Comparison of ENCODE assay signal across 1 cellular context in the genomic region with DNA sequence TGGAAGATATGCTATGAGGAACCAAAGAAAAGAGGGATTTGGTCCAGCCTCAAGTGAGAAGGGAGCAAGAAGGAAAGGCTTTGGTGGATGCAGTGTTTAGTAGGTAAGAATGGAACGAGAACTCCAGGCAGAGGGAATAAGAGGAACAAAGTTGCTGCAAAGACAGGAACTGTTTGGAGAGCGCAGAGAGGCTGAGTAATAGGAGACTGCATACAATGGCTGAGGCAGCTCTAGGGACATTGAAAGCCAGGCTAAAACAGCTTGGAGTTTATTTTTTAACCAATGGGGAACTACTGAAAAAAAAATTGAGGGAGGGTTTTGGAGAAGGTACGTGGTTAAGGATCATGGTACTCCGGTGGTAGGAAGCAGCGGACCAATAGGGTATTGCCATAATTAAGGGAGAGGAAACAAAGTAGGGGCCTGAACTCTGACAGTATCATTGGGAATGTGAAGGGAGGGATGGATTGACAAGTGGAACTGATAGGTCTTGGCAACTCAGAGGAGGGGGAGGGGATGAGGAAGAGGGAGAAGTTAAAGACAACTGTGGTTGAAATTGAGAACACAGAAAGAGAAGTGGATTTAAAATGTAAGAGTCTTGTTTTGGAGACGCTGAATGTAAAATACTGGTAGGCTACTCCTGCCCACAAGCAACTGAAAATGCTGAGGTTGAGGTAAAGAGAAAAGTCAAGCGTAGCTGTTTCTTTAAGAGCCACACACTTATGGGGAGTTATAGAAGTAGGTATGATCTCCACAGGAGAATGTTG.
TF ChIP-seq lines count a peak whose summit lies in the region.

No MANE protein-coding gene starts in this region.

TF ChIP-seq in HepG2, 621 proteins besides CTCF, POLR2A, EP300 and RAD21:
- TF ChIP-seq ZMYM4 (CRISPR knock-in tag; IDR thresholded peaks at IDR 0.05) (no peak), ZKSCAN5 (CRISPR knock-in tag; IDR thresholded peaks at IDR 0.05) (no peak), KLF13 (CRISPR knock-in tag; IDR thresholded peaks at IDR 0.05) (no peak), TEF (CRISPR knock-in tag; IDR thresholded peaks at IDR 0.05) (no peak), MYC (CRISPR knock-in tag; IDR thresholded peaks at IDR 0.05; ENCODE audit: borderline replicate concordance) (no peak), ONECUT2 (CRISPR knock-in tag; IDR thresholded peaks at IDR 0.05) (no peak), SMC3 (IDR thresholded peaks at IDR 0.05; ENCODE audit: low read length) (no peak), HOXA7 (CRISPR knock-in tag; IDR thresholded peaks at IDR 0.05) (no peak), TBL1XR1 (IDR thresholded peaks at IDR 0.05; ENCODE audit: borderline replicate concordance, low read length, partially characterized antibody) (no peak), ZNF234 (CRISPR knock-in tag; conservative IDR thresholded peaks at IDR 0.05) (no peak), THAP11 (CRISPR knock-in tag; IDR thresholded peaks at IDR 0.05) (no peak), TEAD2 (CRISPR knock-in tag; IDR thresholded peaks at IDR 0.05) (no peak), ZNF263 (CRISPR knock-in tag; IDR thresholded peaks at IDR 0.05) (no peak), BCLAF1 (IDR thresholded peaks at IDR 0.05) (no peak), ZNF552 (CRISPR knock-in tag; IDR thresholded peaks at IDR 0.05; ENCODE audit: borderline replicate concordance) (no peak), ZNF546 (CRISPR knock-in tag; conservative IDR thresholded peaks at IDR 0.05) (no peak)
- TF ChIP-seq, protein P1, sequence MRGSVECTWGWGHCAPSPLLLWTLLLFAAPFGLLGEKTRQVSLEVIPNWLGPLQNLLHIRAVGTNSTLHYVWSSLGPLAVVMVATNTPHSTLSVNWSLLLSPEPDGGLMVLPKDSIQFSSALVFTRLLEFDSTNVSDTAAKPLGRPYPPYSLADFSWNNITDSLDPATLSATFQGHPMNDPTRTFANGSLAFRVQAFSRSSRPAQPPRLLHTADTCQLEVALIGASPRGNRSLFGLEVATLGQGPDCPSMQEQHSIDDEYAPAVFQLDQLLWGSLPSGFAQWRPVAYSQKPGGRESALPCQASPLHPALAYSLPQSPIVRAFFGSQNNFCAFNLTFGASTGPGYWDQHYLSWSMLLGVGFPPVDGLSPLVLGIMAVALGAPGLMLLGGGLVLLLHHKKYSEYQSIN (CRISPR knock-in tag; IDR thresholded peaks at IDR 0.05; ENCODE audit: borderline replicate concordance): no peak
- TF ChIP-seq, protein P2, sequence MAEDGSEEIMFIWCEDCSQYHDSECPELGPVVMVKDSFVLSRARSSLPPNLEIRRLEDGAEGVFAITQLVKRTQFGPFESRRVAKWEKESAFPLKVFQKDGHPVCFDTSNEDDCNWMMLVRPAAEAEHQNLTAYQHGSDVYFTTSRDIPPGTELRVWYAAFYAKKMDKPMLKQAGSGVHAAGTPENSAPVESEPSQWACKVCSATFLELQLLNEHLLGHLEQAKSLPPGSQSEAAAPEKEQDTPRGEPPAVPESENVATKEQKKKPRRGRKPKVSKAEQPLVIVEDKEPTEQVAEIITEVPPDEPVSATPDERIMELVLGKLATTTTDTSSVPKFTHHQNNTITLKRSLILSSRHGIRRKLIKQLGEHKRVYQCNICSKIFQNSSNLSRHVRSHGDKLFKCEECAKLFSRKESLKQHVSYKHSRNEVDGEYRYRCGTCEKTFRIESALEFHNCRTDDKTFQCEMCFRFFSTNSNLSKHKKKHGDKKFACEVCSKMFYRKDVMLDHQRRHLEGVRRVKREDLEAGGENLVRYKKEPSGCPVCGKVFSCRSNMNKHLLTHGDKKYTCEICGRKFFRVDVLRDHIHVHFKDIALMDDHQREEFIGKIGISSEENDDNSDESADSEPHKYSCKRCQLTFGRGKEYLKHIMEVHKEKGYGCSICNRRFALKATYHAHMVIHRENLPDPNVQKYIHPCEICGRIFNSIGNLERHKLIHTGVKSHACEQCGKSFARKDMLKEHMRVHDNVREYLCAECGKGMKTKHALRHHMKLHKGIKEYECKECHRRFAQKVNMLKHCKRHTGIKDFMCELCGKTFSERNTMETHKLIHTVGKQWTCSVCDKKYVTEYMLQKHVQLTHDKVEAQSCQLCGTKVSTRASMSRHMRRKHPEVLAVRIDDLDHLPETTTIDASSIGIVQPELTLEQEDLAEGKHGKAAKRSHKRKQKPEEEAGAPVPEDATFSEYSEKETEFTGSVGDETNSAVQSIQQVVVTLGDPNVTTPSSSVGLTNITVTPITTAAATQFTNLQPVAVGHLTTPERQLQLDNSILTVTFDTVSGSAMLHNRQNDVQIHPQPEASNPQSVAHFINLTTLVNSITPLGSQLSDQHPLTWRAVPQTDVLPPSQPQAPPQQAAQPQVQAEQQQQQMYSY (CRISPR knock-in tag; IDR thresholded peaks at IDR 0.05): no peak
- TF ChIP-seq, protein P3, sequence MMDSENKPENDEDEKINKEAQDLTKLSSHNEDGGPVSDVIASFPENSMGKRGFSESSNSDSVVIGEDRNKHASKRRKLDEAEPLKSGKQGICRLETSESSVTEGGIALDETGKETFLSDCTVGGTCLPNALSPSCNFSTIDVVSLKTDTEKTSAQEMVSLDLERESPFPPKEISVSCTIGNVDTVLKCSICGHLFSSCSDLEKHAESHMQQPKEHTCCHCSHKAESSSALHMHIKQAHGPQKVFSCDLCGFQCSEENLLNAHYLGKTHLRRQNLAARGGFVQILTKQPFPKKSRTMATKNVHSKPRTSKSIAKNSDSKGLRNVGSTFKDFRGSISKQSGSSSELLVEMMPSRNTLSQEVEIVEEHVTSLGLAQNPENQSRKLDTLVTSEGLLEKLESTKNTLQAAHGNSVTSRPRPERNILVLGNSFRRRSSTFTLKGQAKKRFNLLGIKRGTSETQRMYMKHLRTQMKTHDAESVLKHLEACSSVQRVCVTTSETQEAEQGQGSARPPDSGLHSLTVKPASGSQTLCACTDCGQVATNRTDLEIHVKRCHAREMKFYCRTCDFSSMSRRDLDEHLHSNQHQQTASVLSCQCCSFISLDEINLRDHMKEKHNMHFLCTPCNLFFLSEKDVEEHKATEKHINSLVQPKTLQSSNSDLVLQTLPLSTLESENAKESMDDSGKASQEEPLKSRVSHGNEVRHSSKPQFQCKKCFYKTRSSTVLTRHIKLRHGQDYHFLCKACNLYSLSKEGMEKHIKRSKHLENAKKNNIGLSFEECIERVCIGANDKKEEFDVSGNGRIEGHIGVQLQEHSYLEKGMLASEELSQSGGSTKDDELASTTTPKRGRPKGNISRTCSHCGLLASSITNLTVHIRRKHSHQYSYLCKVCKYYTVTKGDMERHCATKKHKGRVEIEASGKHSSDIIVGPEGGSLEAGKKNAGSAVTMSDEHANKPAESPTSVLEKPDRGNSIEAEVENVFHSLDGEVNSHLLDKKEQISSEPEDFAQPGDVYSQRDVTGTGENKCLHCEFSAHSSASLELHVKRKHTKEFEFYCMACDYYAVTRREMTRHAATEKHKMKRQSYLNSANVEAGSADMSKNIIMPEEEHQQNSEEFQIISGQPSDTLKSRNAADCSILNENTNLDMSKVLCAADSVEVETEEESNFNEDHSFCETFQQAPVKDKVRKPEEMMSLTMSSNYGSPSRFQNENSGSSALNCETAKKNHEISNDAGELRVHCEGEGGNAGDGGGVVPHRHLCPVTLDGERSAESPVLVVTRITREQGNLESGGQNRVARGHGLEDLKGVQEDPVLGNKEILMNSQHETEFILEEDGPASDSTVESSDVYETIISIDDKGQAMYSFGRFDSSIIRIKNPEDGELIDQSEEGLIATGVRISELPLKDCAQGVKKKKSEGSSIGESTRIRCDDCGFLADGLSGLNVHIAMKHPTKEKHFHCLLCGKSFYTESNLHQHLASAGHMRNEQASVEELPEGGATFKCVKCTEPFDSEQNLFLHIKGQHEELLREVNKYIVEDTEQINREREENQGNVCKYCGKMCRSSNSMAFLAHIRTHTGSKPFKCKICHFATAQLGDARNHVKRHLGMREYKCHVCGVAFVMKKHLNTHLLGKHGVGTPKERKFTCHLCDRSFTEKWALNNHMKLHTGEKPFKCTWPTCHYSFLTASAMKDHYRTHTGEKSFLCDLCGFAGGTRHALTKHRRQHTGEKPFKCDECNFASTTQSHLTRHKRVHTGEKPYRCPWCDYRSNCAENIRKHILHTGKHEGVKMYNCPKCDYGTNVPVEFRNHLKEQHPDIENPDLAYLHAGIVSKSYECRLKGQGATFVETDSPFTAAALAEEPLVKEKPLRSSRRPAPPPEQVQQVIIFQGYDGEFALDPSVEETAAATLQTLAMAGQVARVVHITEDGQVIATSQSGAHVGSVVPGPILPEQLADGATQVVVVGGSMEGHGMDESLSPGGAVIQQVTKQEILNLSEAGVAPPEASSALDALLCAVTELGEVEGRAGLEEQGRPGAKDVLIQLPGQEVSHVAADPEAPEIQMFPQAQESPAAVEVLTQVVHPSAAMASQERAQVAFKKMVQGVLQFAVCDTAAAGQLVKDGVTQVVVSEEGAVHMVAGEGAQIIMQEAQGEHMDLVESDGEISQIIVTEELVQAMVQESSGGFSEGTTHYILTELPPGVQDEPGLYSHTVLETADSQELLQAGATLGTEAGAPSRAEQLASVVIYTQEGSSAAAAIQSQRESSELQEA (CRISPR knock-in tag; IDR thresholded peaks at IDR 0.05; ENCODE audit: not compliant biosample characterization): no peak
